ENCODE assay signal across 1 cellular context in genomic region chr17:45164734-45165269, GRCh38.
TF ChIP-seq lines count a peak whose summit lies in the region.

No MANE protein-coding gene starts in this region.

TF ChIP-seq in K562, 482 proteins besides CTCF, POLR2A, EP300 and RAD21:
- TF ChIP-seq SMAD3 (CRISPR knock-in tag; conservative IDR thresholded peaks at IDR 0.05) (no peak), ZNF644 (tag; IDR thresholded peaks at IDR 0.05; ENCODE audit: low read depth) (no peak), ASH1L (IDR thresholded peaks at IDR 0.05; ENCODE audit: borderline replicate concordance, low read depth, partially characterized antibody) (no peak), FOXA1 (IDR thresholded peaks at IDR 0.05; ENCODE audit: borderline replicate concordance) (no peak), ARID4B (CRISPR knock-in tag; IDR thresholded peaks at IDR 0.05) (0 out of 2 replicates have a peak, but pooled peaks have one; percentile 41), ILF3 (IDR thresholded peaks at IDR 0.05; ENCODE audit: borderline replicate concordance) (no peak), TCF3 (CRISPR knock-in tag; IDR thresholded peaks at IDR 0.05) (no peak), PCBP1 (IDR thresholded peaks at IDR 0.05; ENCODE audit: low read depth, low read length, poor library complexity, severe bottlenecking) (no peak), ZNF347 (CRISPR knock-in tag; IDR thresholded peaks at IDR 0.05; ENCODE audit: low read depth) (no peak), AFF1 (IDR thresholded peaks at IDR 0.05; ENCODE audit: low read depth in 1 of 2, partially characterized antibody in 2 of 2) (no peak), GMEB1 (CRISPR knock-in tag; IDR thresholded peaks at IDR 0.05) (no peak), FOXM1 (IDR thresholded peaks at IDR 0.05; ENCODE audit: low read depth) (no peak), FOXM1 (CRISPR knock-in tag; IDR thresholded peaks at IDR 0.05; ENCODE audit: low read depth) (0 out of 2 replicates have a peak, but pooled peaks have one; percentile 41), PML (IDR thresholded peaks at IDR 0.05; ENCODE audit: low read length) (no peak), SP1 (CRISPR knock-in tag; IDR thresholded peaks at IDR 0.05) (0 out of 2 replicates have a peak, but pooled peaks have one; percentile 2), TRIM24 (IDR thresholded peaks at IDR 0.05) (no peak), POLR2B (IDR thresholded peaks at IDR 0.05; ENCODE audit: low read depth, partially characterized antibody) (no peak), ZBTB2 (IDR thresholded peaks at IDR 0.05) (no peak), CTBP1 (IDR thresholded peaks at IDR 0.05; ENCODE audit: borderline replicate concordance) (peak; percentile 0; the same call in 1 of the 2 replicates), TAF1 (IDR thresholded peaks at IDR 0.05; ENCODE audit: control insufficient read depth, extremely low read depth, insufficient read depth, low read length, severe bottlenecking) (no peak), CCAR2 (IDR thresholded peaks at IDR 0.05; ENCODE audit: low read depth, low read length) (no peak), ZNF197 (CRISPR knock-in tag; IDR thresholded peaks at IDR 0.05; ENCODE audit: low read depth) (no peak), CBX1 (IDR thresholded peaks at IDR 0.05; ENCODE audit: low read depth) (no peak), FOS (IDR thresholded peaks at IDR 0.05; ENCODE audit: extremely low read depth, insufficient read length) (no peak), ZNF518B (CRISPR knock-in tag; IDR thresholded peaks at IDR 0.05) (no peak), GABPB1 (CRISPR knock-in tag; IDR thresholded peaks at IDR 0.05) (no peak), HNRNPL (IDR thresholded peaks at IDR 0.05; ENCODE audit: low read depth, low read length) (no peak), NCOR1 (IDR thresholded peaks at IDR 0.05) (no peak), RBBP5 (IDR thresholded peaks at IDR 0.05; ENCODE audit: borderline replicate concordance, insufficient read depth, low read length, poor library complexity, severe bottlenecking) (no peak), PTBP1 (IDR thresholded peaks at IDR 0.05; ENCODE audit: low read depth, low read length) (no peak), MXD1 (CRISPR knock-in tag; IDR thresholded peaks at IDR 0.05; ENCODE audit: borderline replicate concordance, poor library complexity, severe bottlenecking) (no peak)
